ENCODE assay signal across 23 cellular contexts in the genomic region with DNA sequence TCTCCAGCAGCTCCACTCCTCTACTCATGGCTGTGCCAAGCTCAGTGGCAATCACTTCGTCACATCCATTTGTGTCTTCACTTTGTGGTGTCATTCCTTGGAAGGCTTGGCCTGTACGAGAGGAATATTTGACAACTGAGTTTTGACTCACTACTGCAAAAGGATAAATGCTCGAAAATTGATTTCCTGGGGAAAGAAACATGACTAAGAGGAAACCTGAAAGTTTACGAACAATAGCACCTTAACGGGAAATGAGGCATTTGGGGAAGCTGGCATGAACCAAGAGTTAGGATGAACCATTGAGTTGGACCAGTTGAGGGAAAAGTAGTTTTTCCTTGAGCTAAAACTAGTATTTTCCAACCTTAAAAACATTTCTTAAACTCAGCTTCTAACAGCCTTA.
DNase-seq lines count a peak whose midpoint lies in the region; FAIRE-seq lines count a peak whose summit lies in the region.
"Had no signal": no experiment of that assay in that cellular context is flagged by ENCODE, and none has a peak within 500 bp of the region (broad histone marks: within the 10 kb centered on the region; RNA-seq: fewer than 3 reads in every experiment).

No MANE protein-coding gene starts in this region.

- FAIRE-seq in HTR-8/SVneo (lab: Jason Lieb, UNC) = no peak
- FAIRE-seq: A549, G401.6 had no signal

- DNase-seq in LHCN-M2 (ENCODE audit: low read depth) (peak; percentile 7), dermis microvascular lymphatic vessel endothelial cell (ENCODE audit: low read depth in 2 of 2) (peak; percentile 60 to 84), glomerular endothelial cell (ENCODE audit: extremely low read depth, low read depth, low spot score) (peak; percentile 81), HTR-8/SVneo (ENCODE audit: insufficient read length, low spot score) (no peak), anterior cingulate cortex (lab: John Stamatoyannopoulos, UW) (no peak), CD1c-positive myeloid dendritic cell (ENCODE audit: extremely low spot score) (no peak)
- no peak for DNase-seq in activated CD4-positive, alpha-beta T cell treated with anti-CD3 and anti-CD28 coated beads, Interleukin-2, amount 50 U/mL, for 48 hours
- DNase-seq: AML-193; CD4-positive, alpha-beta memory T cell; COR-L47; DMS53; H7; NCI-H1092 treated with DMSO at 0.1 percent for 48 hours; NCI-H1436; NCI-H187; NCI-H2081 treated with DMSO at 0.1 percent for 48 hours; NCI-H2171; NCI-H226; NCI-H510A; NCI-H69; SIG-M5 had no signal

Comparison
In these comparisons a context has a peak if more than half of its experiments do, and no peak if none do; other contexts are left out.
1. DNase-seq: peak in LHCN-M2 (single experiment), dermis microvascular lymphatic vessel endothelial cell (2 of 2) and glomerular endothelial cell (single experiment); none in HTR-8/SVneo (single experiment), anterior cingulate cortex (0 of 58), activated CD4-positive, alpha-beta T cell treated with anti-CD3 and anti-CD28 coated beads, Interleukin-2, amount 50 U/mL, for 48 hours (0 of 2) and CD1c-positive myeloid dendritic cell (single experiment).